8 cellular contexts compared by ENCODE assay signal in genomic region chr10:84429926-84430520, GRCh38.
DNase-seq lines count a peak whose midpoint lies in the region; ATAC-seq and TF ChIP-seq lines count a peak whose summit lies in the region.

No MANE protein-coding gene starts in this region.

- H3K4me3 ChIP-seq in right cardiac atrium (ENCODE audit: low read length), result no peak overlapping the region

- peaks cover 52% of the 10 kb centered on the region for H3K4me1 Mint-ChIP-seq in activated naive CD8-positive, alpha-beta T cell (ENCODE audit: low read depth)

- no peak overlapping the region for H3K27ac ChIP-seq in right cardiac atrium (ENCODE audit: low read length)

- H3K36me3 Mint-ChIP-seq in activated naive CD8-positive, alpha-beta T cell, result peaks cover 11% of the 10 kb centered on the region

- peaks cover 6% of the 10 kb centered on the region for H3K4me1 ChIP-seq in right cardiac atrium (ENCODE audit: control insufficient read depth, insufficient read depth, low read length)

- no peaks in the 10 kb centered on the region for H3K9me3 Mint-ChIP-seq in activated naive CD8-positive, alpha-beta T cell (ENCODE audit: low read depth)

- intact Hi-C loops in right cardiac atrium (cut with DNase I), result no loop called here

- no peaks in the 10 kb centered on the region for H3K27me3 ChIP-seq in right cardiac atrium (ENCODE audit: control insufficient read depth, insufficient read depth)

- H3K4me3 Mint-ChIP-seq in activated naive CD8-positive, alpha-beta T cell, result no peak overlapping the region

- H3K27ac Mint-ChIP-seq in activated naive CD8-positive, alpha-beta T cell, result peak overlapping the region; percentile 24

- DNase-seq in DMS53 treated with DMSO at 0.1 percent for 48 hours (lab: John Stamatoyannopoulos, UW; ENCODE audit: unreplicated experiment) (peak; percentile 70), right cardiac atrium (peak; percentile 25 to 77 (median 55)), GF-D8 (lab: John Stamatoyannopoulos, UW) (no peak)
- DNase-seq in stimulated activated CD4-positive, alpha-beta T cell treated with anti-CD3 and anti-CD28 coated beads, Interleukin-12 subunit alpha, Interleukin-12 subunit beta, amount 100 ng/mL, for 48 hours (ENCODE audit: low read depth in 2 of 3, low spot score in 1 of 3), result peak; percentile 44 to 63 (median 58)

- 92% methylated on average over 2 of the region's 2 CpGs for WGBS in right cardiac atrium

- peak; percentile 97 for ATAC-seq in GM21360 (IDR thresholded peaks at IDR 0.05; ENCODE audit: unreplicated experiment)
- ATAC-seq in HG03571 (IDR thresholded peaks at IDR 0.05; ENCODE audit: unreplicated experiment), result peak; percentile 95
- ATAC-seq in SK-N-SH treated with all-trans-retinoic acid at 6 μM for 48 hours, result peak; percentile 72
- peak in 1 of 2 donors; percentile 58 for ATAC-seq in right cardiac atrium

- no peaks in the 10 kb centered on the region for H3K9me3 ChIP-seq in right cardiac atrium (ENCODE audit: control insufficient read depth, low read length)

- H3K27me3 Mint-ChIP-seq in activated naive CD8-positive, alpha-beta T cell, result no peaks in the 10 kb centered on the region

TF ChIP-seq in SK-N-SH treated with all-trans-retinoic acid at 6 μM for 48 hours, 23 proteins besides CTCF, POLR2A, EP300 and RAD21:
- TF ChIP-seq ESRRG (CRISPR knock-in tag; IDR thresholded peaks at IDR 0.05) (no peak), CSRNP3 (CRISPR knock-in tag; IDR thresholded peaks at IDR 0.05) (no peak), ARNTL (CRISPR knock-in tag; IDR thresholded peaks at IDR 0.05; ENCODE audit: borderline replicate concordance, low read depth) (no peak), ZNF70 (CRISPR knock-in tag; IDR thresholded peaks at IDR 0.05) (no peak), RARB (CRISPR knock-in tag; IDR thresholded peaks at IDR 0.05) (no peak), ISL1 (CRISPR knock-in tag; IDR thresholded peaks at IDR 0.05) (no peak), ZNF8 (CRISPR knock-in tag; IDR thresholded peaks at IDR 0.05) (no peak), ZNF565 (CRISPR knock-in tag; conservative IDR thresholded peaks at IDR 0.05; ENCODE audit: low read depth) (no peak), TCF4 (CRISPR knock-in tag; IDR thresholded peaks at IDR 0.05; ENCODE audit: borderline replicate concordance) (no peak), ZFP3 (CRISPR knock-in tag; IDR thresholded peaks at IDR 0.05) (no peak), PATZ1 (CRISPR knock-in tag; IDR thresholded peaks at IDR 0.05; ENCODE audit: borderline replicate concordance) (no peak), POU6F1 (CRISPR knock-in tag; IDR thresholded peaks at IDR 0.05; ENCODE audit: borderline replicate concordance, low read depth) (no peak), ZFP30 (CRISPR knock-in tag; IDR thresholded peaks at IDR 0.05) (no peak)
